ENCODE assay signal across 8 cellular contexts in genomic region chr17:77888242-77889134, GRCh38.
DNase-seq lines count a peak whose midpoint lies in the region; ATAC-seq and TF ChIP-seq lines count a peak whose summit lies in the region.

No MANE protein-coding gene starts in this region.

- intact Hi-C loops in heart left ventricle (cut with DNase I) (loop anchor here in 5 of 10 donors (2.0 to 10.0 kb wide), 4 partner anchors 69 to 126 kb away; partner anchors contain the start of gene TNRC6C (in 2 of the 5)), sigmoid colon (cut with DNase I) (loop anchor here (5.0 to 10.0 kb wide), 2 partner anchors 76 to 126 kb away; no protein-coding TSS in a partner anchor)

- DNase-seq in heart left ventricle = no peak
- DNase-seq in sigmoid colon = peak; percentile 61
- no peak for DNase-seq in NK-92 treated with Interleukin-12 subunit alpha and Interleukin-12 subunit beta, amount 100 ng/mL, for 24 hours (lab: John Stamatoyannopoulos, UW)
- no peak for DNase-seq in stimulated activated CD4-positive, alpha-beta T cell treated with anti-CD3 and anti-CD28 coated beads, Interleukin-2, amount 100 ng/mL, for 48 hours
- no peak for DNase-seq in NCI-H774 (lab: John Stamatoyannopoulos, UW)

- H3K27me3 ChIP-seq in heart left ventricle (no peaks in the 10 kb centered on the region), sigmoid colon (no peaks in the 10 kb centered on the region)

- 52 to 57% (median 56%) methylated on average over 13 of the region's 13 CpGs for WGBS in heart left ventricle, 4 donors
- WGBS in sigmoid colon, 2 donors = 31 to 48% methylated on average over 13 of the region's 13 CpGs

- H3K4me3 ChIP-seq in GM08714 (ENCODE audit: low read length) = peak overlapping the region; percentile 17; the same call in 1 of the 2 replicates
- peak overlapping the region in 11 of 12 donors; percentile 44 to 65 (median 56) for H3K4me3 ChIP-seq in heart left ventricle
- H3K4me3 ChIP-seq in sigmoid colon = peak overlapping the region; percentile 45 to 61 (median 56)

- TF ChIP-seq CTCF in heart left ventricle (IDR thresholded peaks at IDR 0.05) = no peak
- no peak for TF ChIP-seq CTCF in sigmoid colon (IDR thresholded peaks at IDR 0.05)

- peaks cover 21% of the 10 kb centered on the region for H3K4me1 Mint-ChIP-seq in activated T-helper 17 cell treated with anti-CD3 and anti-CD28 coated beads, Interleukin-2, amount 50 U/mL, for 72 hours

- H3K9me3 ChIP-seq in heart left ventricle (no peaks in the 10 kb centered on the region), sigmoid colon (no peaks in the 10 kb centered on the region)

- H3K4me1 ChIP-seq in heart left ventricle = peaks cover 0 to 27% (median 14%) of the 10 kb centered on the region in 12 donors
- peaks cover 5 to 14% (median 6%) of the 10 kb centered on the region in 4 donors for H3K4me1 ChIP-seq in sigmoid colon

- H3K4me3 Mint-ChIP-seq in activated T-helper 17 cell treated with anti-CD3 and anti-CD28 coated beads, Interleukin-2, amount 50 U/mL, for 72 hours = peak overlapping the region; percentile 82

- no peak for TF ChIP-seq EP300 in sigmoid colon (IDR thresholded peaks at IDR 0.05)

- no peaks in the 10 kb centered on the region for H3K27me3 Mint-ChIP-seq in activated T-helper 17 cell treated with anti-CD3 and anti-CD28 coated beads, Interleukin-2, amount 50 U/mL, for 72 hours

- peak; percentile 39 for ATAC-seq in activated T-helper 17 cell treated with anti-CD3 and anti-CD28 coated beads, Interleukin-2, amount 50 U/mL, for 72 hours (replicated peaks)
- ATAC-seq in heart left ventricle (no peak), HG03378 (IDR thresholded peaks at IDR 0.05; ENCODE audit: unreplicated experiment) (no peak)

- TF ChIP-seq POLR2A in heart left ventricle (IDR thresholded peaks at IDR 0.05) (no peak), sigmoid colon (IDR thresholded peaks at IDR 0.05) (no peak)

- H3K9me3 Mint-ChIP-seq in activated T-helper 17 cell treated with anti-CD3 and anti-CD28 coated beads, Interleukin-2, amount 50 U/mL, for 72 hours = no peaks in the 10 kb centered on the region

- no peaks in the 10 kb centered on the region for H3K36me3 Mint-ChIP-seq in activated T-helper 17 cell treated with anti-CD3 and anti-CD28 coated beads, Interleukin-2, amount 50 U/mL, for 72 hours (ENCODE audit: low read depth)

- H3K27ac Mint-ChIP-seq in activated T-helper 17 cell treated with anti-CD3 and anti-CD28 coated beads, Interleukin-2, amount 50 U/mL, for 72 hours = peak overlapping the region; percentile 84

- peak overlapping the region; percentile 18 to 79 (median 65) for H3K27ac ChIP-seq in heart left ventricle
- peak overlapping the region; percentile 65 to 76 (median 66) for H3K27ac ChIP-seq in sigmoid colon

- H3K36me3 ChIP-seq in heart left ventricle (no peaks in the 10 kb centered on the region), sigmoid colon (no peaks in the 10 kb centered on the region)
